ENCODE assay signal across 8 cellular contexts in genomic region chr11:12288212-12288933, GRCh38.
DNase-seq lines count a peak whose midpoint lies in the region; ATAC-seq and TF ChIP-seq lines count a peak whose summit lies in the region.

No MANE protein-coding gene starts in this region.

- peaks cover 18% of the 10 kb centered on the region for H3K4me1 Mint-ChIP-seq in CD4-positive, alpha-beta T cell (ENCODE audit: low read depth)
- peaks cover 83% of the 10 kb centered on the region for H3K4me1 Mint-ChIP-seq in HFFc6 (ENCODE audit: low read depth)
- peaks cover 17% of the 10 kb centered on the region for H3K4me1 Mint-ChIP-seq in activated CD8-positive, alpha-beta memory T cell treated with anti-CD3 and anti-CD28 coated beads, Interleukin-2, amount 10 ng/mL, durations not matched to agents 7 days and 5 days

- no peaks in the 10 kb centered on the region for H3K36me3 ChIP-seq in muscle layer of colon (ENCODE audit: insufficient read depth, low read length)
- no peaks in the 10 kb centered on the region for H3K36me3 ChIP-seq in subcutaneous abdominal adipose tissue (ENCODE audit: control insufficient read depth in 5 of 5, insufficient read depth in 5 of 5, low read length in 5 of 5)

- no peaks in the 10 kb centered on the region for H3K9me3 ChIP-seq in CD4-positive, alpha-beta T cell (ENCODE audit: control insufficient read depth, low read length)
- no peaks in the 10 kb centered on the region for H3K9me3 ChIP-seq in muscle layer of colon (ENCODE audit: low read length)
- H3K9me3 ChIP-seq in subcutaneous abdominal adipose tissue (ENCODE audit: control insufficient read depth in 5 of 5, low read length in 5 of 5) = no peaks in the 10 kb centered on the region

- no peak for ATAC-seq in CD4-positive, alpha-beta T cell (ENCODE audit: poor library complexity)
- peak; percentile 62 for ATAC-seq in activated CD8-positive, alpha-beta memory T cell treated with anti-CD3 and anti-CD28 coated beads, Interleukin-2, amount 10 ng/mL, durations not matched to agents 7 days and 5 days
- ATAC-seq in esophagus mucosa (peak; percentile 67), GM21825 (IDR thresholded peaks at IDR 0.05; ENCODE audit: unreplicated experiment) (no peak)

- H3K27ac ChIP-seq in CD4-positive, alpha-beta T cell (ENCODE audit: low read depth, low read length) = no peak overlapping the region
- H3K27ac ChIP-seq in muscle layer of colon (ENCODE audit: low read depth, low read length) = peak overlapping the region; percentile 88
- H3K27ac ChIP-seq in subcutaneous abdominal adipose tissue (ENCODE audit: low read depth, low read length) = peak overlapping the region; percentile 77

- H3K9ac ChIP-seq in muscle layer of colon (ENCODE audit: low read length) (peak overlapping the region; percentile 41), subcutaneous abdominal adipose tissue (ENCODE audit: low read length in 5 of 5) (peak overlapping the region in 1 of 5 donors; percentile 11)

- H3K27ac Mint-ChIP-seq in CD4-positive, alpha-beta T cell = no peak overlapping the region
- H3K27ac Mint-ChIP-seq in HFFc6 = peak overlapping the region; percentile 96
- no peak overlapping the region for H3K27ac Mint-ChIP-seq in activated CD8-positive, alpha-beta memory T cell treated with anti-CD3 and anti-CD28 coated beads, Interleukin-2, amount 10 ng/mL, durations not matched to agents 7 days and 5 days

- no peaks in the 10 kb centered on the region for H3K27me3 ChIP-seq in CD4-positive, alpha-beta T cell (ENCODE audit: control insufficient read depth, insufficient read depth, low read length)
- no peaks in the 10 kb centered on the region for H3K27me3 ChIP-seq in muscle layer of colon (ENCODE audit: control insufficient read depth in 1 of 2, insufficient read depth in 2 of 2, low read length in 2 of 2)
- no peaks in the 10 kb centered on the region for H3K27me3 ChIP-seq in subcutaneous abdominal adipose tissue (ENCODE audit: control insufficient read depth in 5 of 5, insufficient read depth in 4 of 5, low read length in 5 of 5)

- CTCF ChIA-PET in CD4-positive, alpha-beta T cell (lab: Charles Lee) = interaction anchor here (1.0 kb wide), 1 partner anchor 600 kb away, joined by 4 read pairs; no protein-coding TSS in a partner anchor
- CTCF ChIA-PET in activated CD8-positive, alpha-beta memory T cell treated with anti-CD3 and anti-CD28 coated beads, Interleukin-2, amount 10 ng/mL, durations not matched to agents 7 days and 5 days (lab: Charles Lee) = interaction anchor here (0.6 to 17.6 kb wide), 28 partner anchors 7 to 624 kb away, joined by 3 to 472 read pairs (median 5); no protein-coding TSS in a partner anchor

- TF ChIP-seq CTCF in CD4-positive, alpha-beta T cell (IDR thresholded peaks at IDR 0.05) = peak; percentile 73
- peak; percentile 96 for TF ChIP-seq CTCF in HFFc6 (IDR thresholded peaks at IDR 0.05)

- H3K4me1 ChIP-seq in muscle layer of colon (ENCODE audit: insufficient read depth, low read length) (peaks cover 37% of the 10 kb centered on the region), subcutaneous abdominal adipose tissue (ENCODE audit: control insufficient read depth in 5 of 5, insufficient read depth in 5 of 5, low read length in 5 of 5) (peaks cover 9 to 40% (median 27%) of the 10 kb centered on the region in 5 donors)

- DNase-seq in CD4-positive, alpha-beta T cell = peak; percentile 15 to 52 (median 26)
- peak; percentile 94 for DNase-seq in HFFc6
- peak; percentile 96 for DNase-seq in NCI-H69 (lab: John Stamatoyannopoulos, UW)
- peak; percentile 67 for DNase-seq in activated CD8-positive, alpha-beta memory T cell treated with anti-CD3 and anti-CD28 coated beads, Interleukin-2, amount 10 ng/mL, durations not matched to agents 7 days and 5 days

- H3K27me3 Mint-ChIP-seq in CD4-positive, alpha-beta T cell = no peaks in the 10 kb centered on the region
- H3K27me3 Mint-ChIP-seq in HFFc6 (ENCODE audit: insufficient read depth) = no peaks in the 10 kb centered on the region
- H3K27me3 Mint-ChIP-seq in activated CD8-positive, alpha-beta memory T cell treated with anti-CD3 and anti-CD28 coated beads, Interleukin-2, amount 10 ng/mL, durations not matched to agents 7 days and 5 days = no peaks in the 10 kb centered on the region

- H3K9me3 Mint-ChIP-seq in CD4-positive, alpha-beta T cell = no peaks in the 10 kb centered on the region
- no peaks in the 10 kb centered on the region for H3K9me3 Mint-ChIP-seq in HFFc6
- H3K9me3 Mint-ChIP-seq in activated CD8-positive, alpha-beta memory T cell treated with anti-CD3 and anti-CD28 coated beads, Interleukin-2, amount 10 ng/mL, durations not matched to agents 7 days and 5 days (ENCODE audit: low read depth) = no peaks in the 10 kb centered on the region

- H3K36me3 Mint-ChIP-seq in CD4-positive, alpha-beta T cell (ENCODE audit: low read depth) = no peaks in the 10 kb centered on the region
- no peaks in the 10 kb centered on the region for H3K36me3 Mint-ChIP-seq in HFFc6 (ENCODE audit: low read depth)
- no peaks in the 10 kb centered on the region for H3K36me3 Mint-ChIP-seq in activated CD8-positive, alpha-beta memory T cell treated with anti-CD3 and anti-CD28 coated beads, Interleukin-2, amount 10 ng/mL, durations not matched to agents 7 days and 5 days

- H3K4me3 Mint-ChIP-seq in CD4-positive, alpha-beta T cell = no peak overlapping the region
- peak overlapping the region; percentile 88 for H3K4me3 Mint-ChIP-seq in HFFc6
- H3K4me3 Mint-ChIP-seq in activated CD8-positive, alpha-beta memory T cell treated with anti-CD3 and anti-CD28 coated beads, Interleukin-2, amount 10 ng/mL, durations not matched to agents 7 days and 5 days = no peak overlapping the region

- intact Hi-C loops in CD4-positive, alpha-beta T cell (cut with DNase I, micrococcal nuclease) = loop anchor here (1.0 to 10.0 kb wide), 4 partner anchors 600 to 1354 kb away; no protein-coding TSS in a partner anchor

- H3K4me3 ChIP-seq in muscle layer of colon (ENCODE audit: low read depth in 1 of 2, low read length in 2 of 2) (no peak overlapping the region), subcutaneous abdominal adipose tissue (ENCODE audit: low read depth in 1 of 5, low read length in 5 of 5) (no peak overlapping the region)

- POLR2A ChIA-PET in CD4-positive, alpha-beta T cell (lab: Charles Lee) = no interaction called here

Comparison
In these comparisons a context has a peak if more than half of its experiments do, and no peak if none do; other contexts are left out.
1. ATAC-seq: peak in activated CD8-positive, alpha-beta memory T cell treated with anti-CD3 and anti-CD28 coated beads, Interleukin-2, amount 10 ng/mL, durations not matched to agents 7 days and 5 days (single experiment) and esophagus mucosa (single experiment); none in CD4-positive, alpha-beta T cell (single experiment) and GM21825 (single experiment).
2. DNase-seq: peak in every context shown above with its lines; median percentile 96 in NCI-H69; 94 in HFFc6; 67 in activated CD8-positive, alpha-beta memory T cell treated with anti-CD3 and anti-CD28 coated beads, Interleukin-2, amount 10 ng/mL, durations not matched to agents 7 days and 5 days; 26 in CD4-positive, alpha-beta T cell.